Comparison of ENCODE assay signal across 8 cellular contexts in genomic region chr5:102865510-102866314, GRCh38.
A peak's percentile ranks its signal among the peaks of the same experiment; 100 is the strongest.
DNase-seq lines count a peak whose midpoint lies in the region; ATAC-seq and TF ChIP-seq lines count a peak whose summit lies in the region.

No MANE protein-coding gene starts in this region.

- H3K27ac ChIP-seq in Peyer's patch: peak overlapping the region; percentile 45 to 78 (median 50)
- peak overlapping the region; percentile 68 to 93 (median 91) for H3K27ac ChIP-seq in adrenal gland
- H3K27ac ChIP-seq in heart left ventricle: peak overlapping the region; percentile 85 to 95 (median 93)
- H3K27ac ChIP-seq in upper lobe of right lung: peak overlapping the region; percentile 53

- TF ChIP-seq POLR2A in Peyer's patch (IDR thresholded peaks at IDR 0.05): no peak
- TF ChIP-seq POLR2A in adrenal gland (IDR thresholded peaks at IDR 0.05): peak; percentile 54 to 89
- peak in 1 of 2 donors; percentile 90 for TF ChIP-seq POLR2A in heart left ventricle (IDR thresholded peaks at IDR 0.05)

- H3K36me3 ChIP-seq in Peyer's patch (no peaks in the 10 kb centered on the region), adrenal gland (replicated peaks in 1 of 2) (no peaks in the 10 kb centered on the region), heart left ventricle (peaks cover 0 to 6% (median 0%) of the 10 kb centered on the region in 9 donors), upper lobe of right lung (no peaks in the 10 kb centered on the region)

- no peaks in the 10 kb centered on the region for H3K9me3 ChIP-seq in Peyer's patch
- H3K9me3 ChIP-seq in adrenal gland (replicated peaks in 1 of 3): no peaks in the 10 kb centered on the region
- no peaks in the 10 kb centered on the region for H3K9me3 ChIP-seq in heart left ventricle
- no peaks in the 10 kb centered on the region for H3K9me3 ChIP-seq in upper lobe of right lung

- H3K4me3 Mint-ChIP-seq in osteocyte (ENCODE audit: unreplicated experiment): peak overlapping the region; percentile 79

- H3K27me3 ChIP-seq in Peyer's patch: no peaks in the 10 kb centered on the region
- H3K27me3 ChIP-seq in adrenal gland: no peaks in the 10 kb centered on the region
- no peaks in the 10 kb centered on the region for H3K27me3 ChIP-seq in heart left ventricle
- H3K27me3 ChIP-seq in upper lobe of right lung: no peaks in the 10 kb centered on the region

- H3K4me1 Mint-ChIP-seq in osteocyte (ENCODE audit: unreplicated experiment): peaks cover 37% of the 10 kb centered on the region

- TF ChIP-seq CTCF in Peyer's patch (IDR thresholded peaks at IDR 0.05) (no peak), adrenal gland (IDR thresholded peaks at IDR 0.05) (no peak), heart left ventricle (IDR thresholded peaks at IDR 0.05) (peak in 1 of 12 donors; percentile 4), osteocyte (IDR thresholded peaks at IDR 0.05) (no peak), upper lobe of right lung (IDR thresholded peaks at IDR 0.05) (no peak)

- H3K4me3 ChIP-seq in Peyer's patch: peak overlapping the region; percentile 40 to 70 (median 50)
- H3K4me3 ChIP-seq in adrenal gland: peak overlapping the region; percentile 34 to 88 (median 59)
- peak overlapping the region; percentile 45 to 85 (median 74) for H3K4me3 ChIP-seq in heart left ventricle
- peak overlapping the region; percentile 61 for H3K4me3 ChIP-seq in upper lobe of right lung

- intact Hi-C loops in adrenal gland (cut with DNase I): no loop called here
- intact Hi-C loops in heart left ventricle (cut with DNase I): loop anchor here (5.0 to 10.0 kb wide), 7 partner anchors 59 to 111 kb away; partner anchors contain the start of gene PAM (in 1 of the 10)
- intact Hi-C loops in upper lobe of right lung (cut with DNase I): no loop called here

- H3K36me3 Mint-ChIP-seq in osteocyte (ENCODE audit: unreplicated experiment): peaks cover 12% of the 10 kb centered on the region

- peaks cover 4% of the 10 kb centered on the region for H3K9me3 Mint-ChIP-seq in osteocyte (ENCODE audit: unreplicated experiment)

- H3K27ac Mint-ChIP-seq in osteocyte (ENCODE audit: unreplicated experiment): peak overlapping the region; percentile 97

- H3K27me3 Mint-ChIP-seq in osteocyte (ENCODE audit: unreplicated experiment): no peaks in the 10 kb centered on the region

- WGBS in adrenal gland, 4 donors: 0 to 1% (median 0%) methylated on average over 15 to 57 of the region's 57 CpGs
- WGBS in heart left ventricle, 4 donors: 0 to 2% (median 0%) methylated on average over 22 to 57 of the region's 57 CpGs

- ATAC-seq in GM19324 (IDR thresholded peaks at IDR 0.05; ENCODE audit: low FRiP score, unreplicated experiment): peak; percentile 86
- peak; percentile 70 for ATAC-seq in HG03342 (IDR thresholded peaks at IDR 0.05; ENCODE audit: unreplicated experiment)
- ATAC-seq in heart left ventricle: peak; percentile 90 to 97 (median 96)
- peak; percentile 93 for ATAC-seq in upper lobe of right lung

- DNase-seq in C1 segment of cervical spinal cord (lab: John Stamatoyannopoulos, UW): peak in 12 of 14 donors; percentile 2 to 68 (median 50)
- DNase-seq in Peyer's patch: peak in 2 of 3 donors; percentile 63 to 69
- DNase-seq in adrenal gland: peak; percentile 72 to 87 (median 76)
- DNase-seq in heart left ventricle: peak; percentile 82 to 90 (median 87)
- DNase-seq in osteocyte (ENCODE audit: extremely low spot score, unreplicated experiment): peak; percentile 88
- DNase-seq in upper lobe of right lung: peak; percentile 79

- peaks cover 0 to 12% (median 0%) of the 10 kb centered on the region in 4 donors for H3K4me1 ChIP-seq in Peyer's patch
- peaks cover 16 to 48% of the 10 kb centered on the region in 2 donors for H3K4me1 ChIP-seq in adrenal gland (replicated peaks in 1 of 2)
- peaks cover 0 to 57% (median 20%) of the 10 kb centered on the region in 12 donors for H3K4me1 ChIP-seq in heart left ventricle
- H3K4me1 ChIP-seq in upper lobe of right lung: peaks cover 7% of the 10 kb centered on the region

Comparison
In these comparisons a context has a peak if more than half of its experiments do, and no peak if none do; other contexts are left out.
1. Peak in every context shown above with its lines: DNase-seq, ATAC-seq, H3K4me3 ChIP-seq and H3K27ac ChIP-seq.
2. POLR2A ChIP-seq: peak in adrenal gland (2 of 2); none in Peyer's patch (0 of 2).
3. intact Hi-C loops: an anchor here in heart left ventricle (5.0 to 10.0 kb wide); none called in adrenal gland and upper lobe of right lung.